8 cellular contexts compared by ENCODE assay signal in genomic region chr11:6418958-6419611, GRCh38. TPM values are rescaled to one million over a fixed set of nuclear protein-coding genes. Genes with fewer than 3 reads are reported as not detected.
DNase-seq lines count a peak whose midpoint lies in the region; ATAC-seq and TF ChIP-seq lines count a peak whose summit lies in the region.

Gene APBB1, minus strand, starts transcription at chr11:6419094. Its CDS starts 7,747 bp downstream, at chr11:6411347.

- peaks cover 7% of the 10 kb centered on the region for H3K4me1 ChIP-seq in testis

- TF ChIP-seq CTCF in glutamatergic neuron (IDR thresholded peaks at IDR 0.05; ENCODE audit: partially characterized antibody, unreplicated experiment) (no peak), omental fat pad (IDR thresholded peaks at IDR 0.05) (no peak), testis (IDR thresholded peaks at IDR 0.05) (no peak)

- H3K4me3 ChIP-seq in testis, result peak within 1 kb of the TSS; percentile 91 to 94

- peak; percentile 66 for ATAC-seq in HG03432 (IDR thresholded peaks at IDR 0.05; ENCODE audit: unreplicated experiment)
- peak; percentile 88 for ATAC-seq in omental fat pad (ENCODE audit: low FRiP score)

- peaks cover 4% of the 10 kb centered on the region for H3K4me1 Mint-ChIP-seq in activated naive CD8-positive, alpha-beta T cell (ENCODE audit: low read depth)
- H3K4me1 Mint-ChIP-seq in glutamatergic neuron (ENCODE audit: low read depth, unreplicated experiment), result peaks cover 3% of the 10 kb centered on the region

- H3K9me3 ChIP-seq in testis, result no peaks in the 10 kb centered on the region

- H3K36me3 Mint-ChIP-seq in activated naive CD8-positive, alpha-beta T cell, result no peaks in the 10 kb centered on the region
- no peaks in the 10 kb centered on the region for H3K36me3 Mint-ChIP-seq in glutamatergic neuron (ENCODE audit: unreplicated experiment)

- no peak for TF ChIP-seq POLR2A in testis (IDR thresholded peaks at IDR 0.05)

- H3K27ac Mint-ChIP-seq in activated naive CD8-positive, alpha-beta T cell, result peak within 1 kb of the TSS; percentile 82
- H3K27ac Mint-ChIP-seq in glutamatergic neuron (ENCODE audit: unreplicated experiment), result peak within 1 kb of the TSS; percentile 65

- DNase-seq in NCI-H187 (lab: John Stamatoyannopoulos, UW) (peak; percentile 43 to 64), NCI-H187 treated with DMSO at 0.1 percent for 48 hours (lab: John Stamatoyannopoulos, UW) (no peak), SK-N-DZ (ENCODE audit: low spot score) (peak; percentile 69), glutamatergic neuron (peak; percentile 79), omental fat pad (ENCODE audit: low spot score) (no peak), testis (peak; percentile 77)

- H3K36me3 ChIP-seq in testis (ENCODE audit: low read depth, missing control alignments), result no peaks in the 10 kb centered on the region

- intact Hi-C loops in testis (cut with DNase I; ENCODE audit: low total_unique reads), result no loop called here

- H3K27me3 ChIP-seq in testis, result no peaks in the 10 kb centered on the region

- no peaks in the 10 kb centered on the region for H3K9me3 Mint-ChIP-seq in activated naive CD8-positive, alpha-beta T cell (ENCODE audit: low read depth)
- H3K9me3 Mint-ChIP-seq in glutamatergic neuron (ENCODE audit: unreplicated experiment), result no peaks in the 10 kb centered on the region

- peak within 1 kb of the TSS; percentile 87 for H3K4me3 Mint-ChIP-seq in activated naive CD8-positive, alpha-beta T cell
- peak within 1 kb of the TSS; percentile 91 for H3K4me3 Mint-ChIP-seq in glutamatergic neuron (ENCODE audit: unreplicated experiment)

- H3K27me3 Mint-ChIP-seq in activated naive CD8-positive, alpha-beta T cell, result no peaks in the 10 kb centered on the region
- H3K27me3 Mint-ChIP-seq in glutamatergic neuron (ENCODE audit: unreplicated experiment), result peaks cover 4% of the 10 kb centered on the region

- peak within 1 kb of the TSS; percentile 75 to 92 for H3K27ac ChIP-seq in testis

- 0% methylated on average over 6 to 35 of the region's 79 CpGs for WGBS in testis, 2 donors

RNA-seq across cellular contexts. Expression of gene APBB1, which starts in this region (rescaled TPM):
- polyA plus RNA-seq in SK-N-DZ (2014; cell fraction: cytosol; rRNA removed), result 122 and 127 TPM in 2 replicates
- polyA plus RNA-seq in SK-N-DZ (2014; cell fraction: nucleus; rRNA removed), result 113 and 127 TPM in 2 replicates
- total RNA-seq in glutamatergic neuron (ENCODE audit: unreplicated experiment) (142 TPM), omental fat pad (10 to 100 TPM; 19.8 to 39.9 (median 33.3) TPM), testis (10 to 100 TPM; 42.6 to 57.3 TPM)
- 43.7 TPM for polyA plus RNA-seq in testis (ENCODE audit: insufficient read depth, low read depth, low replicate concordance)

Comparison
In these comparisons a context has a peak if more than half of its experiments do, and no peak if none do; other contexts are left out.
1. DNase-seq: peak in NCI-H187 (2 of 2), SK-N-DZ (single experiment), glutamatergic neuron (single experiment) and testis (single experiment); none in NCI-H187 treated with DMSO at 0.1 percent for 48 hours (single experiment) and omental fat pad (single experiment).